In the genomic region with DNA sequence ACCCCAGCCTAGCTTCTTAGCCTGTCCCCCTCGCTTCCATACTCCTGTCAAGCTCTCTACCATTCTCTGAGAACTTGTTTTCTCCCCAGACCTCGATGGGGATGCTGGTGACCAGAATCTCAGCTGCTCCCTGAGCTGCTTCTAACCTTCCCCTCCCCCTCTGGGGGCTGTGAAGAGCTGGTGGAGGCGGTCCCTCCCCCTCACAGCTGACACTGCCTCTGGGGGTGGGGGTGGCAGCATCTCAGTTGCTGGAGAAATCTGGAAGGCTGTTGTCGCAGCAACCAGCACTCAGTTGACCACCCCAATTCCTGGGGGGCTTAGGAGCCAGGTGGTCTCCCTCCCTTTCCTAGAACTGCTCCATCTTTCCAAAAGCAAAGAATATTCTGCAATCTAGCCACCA, we compare ENCODE assay signal across 16 cellular contexts. TPM values are rescaled to one million over a fixed set of nuclear protein-coding genes. Genes with fewer than 3 reads are reported as not detected.
DNase-seq lines count a peak whose midpoint lies in the region; ATAC-seq and TF ChIP-seq lines count a peak whose summit lies in the region.
"Had no signal": no experiment of that assay in that cellular context is flagged by ENCODE, and none has a peak within 500 bp of the region (broad histone marks: within the 10 kb centered on the region; RNA-seq: fewer than 3 reads in every experiment).

No MANE protein-coding gene starts in this region.

- intact Hi-C loops in thyroid gland (cut with DNase I), result no loop called here

- H3K27ac ChIP-seq in HEK293 (ENCODE audit: extremely low read depth, low read depth, low read length) (no peak overlapping the region), thyroid gland (no peak overlapping the region)
- H3K27ac ChIP-seq: BLaER1 treated with 17β-estradiol and CSF1 and Interleukin-3, amounts not matched to agents 10 nM and 100 nM had no signal

- CTCF ChIA-PET in HEK293 (lab: Yijun Ruan, JAX), result interaction anchor here (0.8 to 6.5 kb wide), 4 partner anchors 13 to 59 kb away, joined by 3 to 64 read pairs (median 8); no protein-coding TSS in a partner anchor

- H3K4me3 ChIP-seq in HEK293 (ENCODE audit: low read depth, low read length) (no peak overlapping the region), thyroid gland (replicated peaks in 1 of 3) (no peak overlapping the region)
- H3K4me3 ChIP-seq: BLaER1 treated with 17β-estradiol and CSF1 and Interleukin-3, amounts not matched to agents 10 nM and 100 nM had no signal

- TF ChIP-seq CTCF in HEK293 (tag by site-specific recombination; IDR thresholded peaks at IDR 0.05), result no peak
- TF ChIP-seq CTCF in glutamatergic neuron (IDR thresholded peaks at IDR 0.05; ENCODE audit: partially characterized antibody, unreplicated experiment), result no peak
- TF ChIP-seq CTCF in neural crest cell (conservative IDR thresholded peaks at IDR 0.05), result no peak
- TF ChIP-seq CTCF in thyroid gland (IDR thresholded peaks at IDR 0.05), result no peak

- peak overlapping the region; percentile 81 for H3K4me3 Mint-ChIP-seq in glutamatergic neuron (ENCODE audit: unreplicated experiment)
- H3K4me3 Mint-ChIP-seq in neural crest cell, result peak overlapping the region; percentile 24
- H3K4me3 Mint-ChIP-seq: B cell; CD8-positive, alpha-beta T cell; H9 had no signal

- DNase-seq in glutamatergic neuron (no peak), neural crest cell (ENCODE audit: low read depth, low spot score) (no peak), thyroid gland (no peak), Kasumi-1 (lab: John Stamatoyannopoulos, UW) (no peak)
- DNase-seq: Calu3; CD8-positive, alpha-beta T cell; DMS79 treated with DMSO at 0.1 percent for 48 hours; GF-D8; GOT3; H9; IMR-90 had no signal

- no peaks in the 10 kb centered on the region for H3K36me3 ChIP-seq in HEK293 (ENCODE audit: control insufficient read depth in 2 of 2, insufficient read depth in 1 of 2, low read length in 2 of 2)
- H3K36me3 ChIP-seq in thyroid gland, result no peaks in the 10 kb centered on the region

- no peak for TF ChIP-seq POLR2A in thyroid gland (IDR thresholded peaks at IDR 0.05)

- H3K36me3 Mint-ChIP-seq in glutamatergic neuron (ENCODE audit: unreplicated experiment), result peaks cover 14% of the 10 kb centered on the region
- no peaks in the 10 kb centered on the region for H3K36me3 Mint-ChIP-seq in neural crest cell (ENCODE audit: low read depth)
- H3K36me3 Mint-ChIP-seq: CD8-positive, alpha-beta T cell had no signal

- ATAC-seq in HG02884 (IDR thresholded peaks at IDR 0.05; ENCODE audit: unreplicated experiment), result no peak
- ATAC-seq: CD8-positive, alpha-beta T cell had no signal

- WGBS in thyroid gland, 2 donors, result 49 to 71% methylated on average over 4 of the region's 4 CpGs

- H3K27ac Mint-ChIP-seq in glutamatergic neuron (ENCODE audit: unreplicated experiment), result no peak overlapping the region
- no peak overlapping the region for H3K27ac Mint-ChIP-seq in neural crest cell (ENCODE audit: unreplicated experiment)
- H3K27ac Mint-ChIP-seq: B cell; CD8-positive, alpha-beta T cell had no signal

- H3K27me3 Mint-ChIP-seq in glutamatergic neuron (ENCODE audit: unreplicated experiment), result peaks cover 13% of the 10 kb centered on the region
- peaks cover 28% of the 10 kb centered on the region for H3K27me3 Mint-ChIP-seq in neural crest cell (ENCODE audit: low read depth)

- H3K9me3 ChIP-seq in HEK293 (ENCODE audit: control insufficient read depth, insufficient read depth, low read depth, low read length) (no peaks in the 10 kb centered on the region), thyroid gland (no peaks in the 10 kb centered on the region)
- H3K9me3 ChIP-seq: BLaER1 treated with 17β-estradiol and CSF1 and Interleukin-3, amounts not matched to agents 10 nM and 100 nM had no signal

- no peaks in the 10 kb centered on the region for H3K27me3 ChIP-seq in thyroid gland

- peaks cover 52% of the 10 kb centered on the region for H3K4me1 Mint-ChIP-seq in glutamatergic neuron (ENCODE audit: low read depth, unreplicated experiment)
- peaks cover 56% of the 10 kb centered on the region for H3K4me1 Mint-ChIP-seq in neural crest cell

- POLR2A ChIA-PET in HEK293 (lab: Yijun Ruan, JAX), result no interaction called here

- peaks cover 12% of the 10 kb centered on the region for H3K9me3 Mint-ChIP-seq in glutamatergic neuron (ENCODE audit: unreplicated experiment)
- no peaks in the 10 kb centered on the region for H3K9me3 Mint-ChIP-seq in neural crest cell
- H3K9me3 Mint-ChIP-seq: CD8-positive, alpha-beta T cell; H9 had no signal

- H3K4me1 ChIP-seq in HEK293 (ENCODE audit: control insufficient read depth, insufficient read depth, low read length) (no peaks in the 10 kb centered on the region; the same call in 1 of the 2 replicates), thyroid gland (peaks cover 10 to 11% of the 10 kb centered on the region in 2 donors)

TF ChIP-seq in HEK293, 187 proteins besides CTCF, POLR2A, EP300 and RAD21:
- TF ChIP-seq EGR2 (tag by site-specific recombination; IDR thresholded peaks at IDR 0.05; ENCODE audit: low read depth) (peak; percentile 39; the same call in 1 of the 2 replicates), ZNF530 (tag by site-specific recombination; IDR thresholded peaks at IDR 0.05; ENCODE audit: low read depth) (no peak), ZFHX2 (tag by site-specific recombination; conservative IDR thresholded peaks at IDR 0.05) (peak; percentile 54)

RNA-seq across cellular contexts. Expression of gene PPP1R1A, which starts 4.7 kb away (rescaled TPM):
- total RNA-seq in glutamatergic neuron (ENCODE audit: unreplicated experiment) (47.6 TPM), neural crest cell (9.1 and 10.3 TPM in 2 replicates), thyroid gland (1 to 10 TPM; 1.2 to 4.6 (median 2.0) TPM)
- total RNA-seq: A172; B cell; CD8-positive, alpha-beta T cell; IMR-90 had no signal

RNA-seq across cellular contexts. Expression of gene PDE1B, which starts 34.3 kb away (rescaled TPM):
- total RNA-seq in glutamatergic neuron (ENCODE audit: unreplicated experiment), result 0.39 TPM
- total RNA-seq in neural crest cell, result 2.9 and 3.5 TPM in 2 replicates
- total RNA-seq in thyroid gland, result 1 to 10 TPM; 4.1 to 7.5 (median 5.0) TPM
- total RNA-seq: Calu3, IMR-90 had no signal

RNA-seq across cellular contexts. Expression of gene LACRT, which starts 51.0 kb away (rescaled TPM):
- not detected for total RNA-seq in glutamatergic neuron (ENCODE audit: unreplicated experiment)
- total RNA-seq in neural crest cell, result not detected in 2 replicates
- total RNA-seq in thyroid gland, result not detected
- total RNA-seq: A172; B cell; Calu3; CD8-positive, alpha-beta T cell; H9; IMR-90 had no signal
